Comparison of ENCODE assay signal across 25 cellular contexts in the genomic region with DNA sequence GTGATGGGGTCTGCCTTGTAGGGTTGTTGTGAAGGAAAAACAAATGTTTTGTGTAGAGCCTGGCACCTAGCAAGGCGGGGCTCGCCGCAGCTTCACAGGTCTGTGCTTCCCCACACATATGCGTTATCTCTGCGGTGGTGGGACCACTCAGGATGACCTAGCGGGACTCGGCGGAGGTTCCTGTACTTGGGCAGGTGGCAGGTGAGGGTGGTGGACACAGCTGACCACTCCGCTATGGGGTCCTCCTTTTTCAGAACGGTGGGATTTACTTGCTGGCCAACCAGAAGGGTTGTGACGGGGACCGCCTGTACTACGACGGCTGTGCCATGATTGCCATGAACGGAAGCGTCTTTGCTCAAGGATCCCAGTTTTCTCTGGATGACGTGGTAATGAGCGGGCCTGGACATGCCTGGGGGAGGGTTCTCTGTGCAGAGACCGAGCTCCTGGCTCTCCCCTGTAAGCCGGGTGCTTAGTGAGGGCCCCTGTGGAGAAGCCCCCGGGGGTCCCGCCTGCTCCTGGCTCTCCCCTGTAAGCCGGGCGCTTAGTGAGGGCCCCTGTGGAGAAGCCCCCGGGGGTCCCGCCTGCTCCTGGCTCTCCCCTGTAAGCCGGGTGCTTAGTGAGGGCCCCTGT. TPM values are rescaled to one million over a fixed set of nuclear protein-coding genes. Genes with fewer than 3 reads are reported as not detected.
"Had no signal": no experiment of that assay in that cellular context is flagged by ENCODE, and none has a peak within 500 bp of the region (broad histone marks: within the 10 kb centered on the region; RNA-seq: fewer than 3 reads in every experiment).

No MANE protein-coding gene starts in this region.

- H3K27me3 Mint-ChIP-seq: activated CD4-positive, alpha-beta memory T cell treated with anti-CD3 and anti-CD28 coated beads, Interleukin-2, amount 10 ng/mL, durations not matched to agents 7 days and 5 days; activated CD4-positive, alpha-beta T cell treated with anti-CD3 and anti-CD28 coated beads, Interleukin-2, amount 10 ng/mL, durations not matched to agents 7 days and 5 days; activated T-cell treated with anti-CD3 and anti-CD28 coated beads, Interleukin-2, amount 50 U/mL, for 24 hours; dendritic cell treated with granulocyte-macrophage colony-stimulating factor and Interleukin-4, amounts not matched to agents 40 ng/mL and 50 ng/mL, for 4 days; naive B cell; T-helper 17 cell had no signal

- ATAC-seq: foreskin keratinocyte, sciatic nerve, SK-N-SH treated with all-trans-retinoic acid at 6 μM for 48 hours, T-helper 17 cell had no signal

- H3K4me1 Mint-ChIP-seq: activated CD4-positive, alpha-beta memory T cell treated with anti-CD3 and anti-CD28 coated beads, Interleukin-2, amount 10 ng/mL, durations not matched to agents 7 days and 5 days; activated CD4-positive, alpha-beta T cell treated with anti-CD3 and anti-CD28 coated beads, Interleukin-2, amount 10 ng/mL, durations not matched to agents 7 days and 5 days; mesothelial cell of epicardium; naive B cell had no signal

- H3K4me3 ChIP-seq: esophagus muscularis mucosa, suprapubic skin, tibial artery had no signal

- H3K4me3 Mint-ChIP-seq: activated CD4-positive, alpha-beta memory T cell treated with anti-CD3 and anti-CD28 coated beads, Interleukin-2, amount 10 ng/mL, durations not matched to agents 7 days and 5 days; activated CD4-positive, alpha-beta T cell treated with anti-CD3 and anti-CD28 coated beads, Interleukin-2, amount 10 ng/mL, durations not matched to agents 7 days and 5 days; activated T-cell treated with anti-CD3 and anti-CD28 coated beads, Interleukin-2, amount 50 U/mL, for 24 hours; dendritic cell treated with granulocyte-macrophage colony-stimulating factor and Interleukin-4, amounts not matched to agents 40 ng/mL and 50 ng/mL, for 4 days; mesothelial cell of epicardium; naive B cell; neural crest cell; T-helper 17 cell had no signal

- H3K27ac ChIP-seq: esophagus muscularis mucosa, foreskin keratinocyte, suprapubic skin, tibial artery, WERI-Rb-1 had no signal

- H3K27ac Mint-ChIP-seq: activated CD4-positive, alpha-beta memory T cell treated with anti-CD3 and anti-CD28 coated beads, Interleukin-2, amount 10 ng/mL, durations not matched to agents 7 days and 5 days; activated CD4-positive, alpha-beta T cell treated with anti-CD3 and anti-CD28 coated beads, Interleukin-2, amount 10 ng/mL, durations not matched to agents 7 days and 5 days; activated T-cell treated with anti-CD3 and anti-CD28 coated beads, Interleukin-2, amount 50 U/mL, for 24 hours; dendritic cell treated with granulocyte-macrophage colony-stimulating factor and Interleukin-4, amounts not matched to agents 40 ng/mL and 50 ng/mL, for 4 days; mesothelial cell of epicardium; naive B cell; T-helper 17 cell had no signal

- H3K27me3 ChIP-seq: esophagus muscularis mucosa, foreskin keratinocyte, suprapubic skin, tibial artery had no signal

- H3K9me3 Mint-ChIP-seq: activated CD4-positive, alpha-beta memory T cell treated with anti-CD3 and anti-CD28 coated beads, Interleukin-2, amount 10 ng/mL, durations not matched to agents 7 days and 5 days; activated CD4-positive, alpha-beta T cell treated with anti-CD3 and anti-CD28 coated beads, Interleukin-2, amount 10 ng/mL, durations not matched to agents 7 days and 5 days; activated T-cell treated with anti-CD3 and anti-CD28 coated beads, Interleukin-2, amount 50 U/mL, for 24 hours; dendritic cell treated with granulocyte-macrophage colony-stimulating factor and Interleukin-4, amounts not matched to agents 40 ng/mL and 50 ng/mL, for 4 days; naive B cell; neural crest cell had no signal

- H3K4me1 ChIP-seq: esophagus muscularis mucosa, foreskin keratinocyte, suprapubic skin, tibial artery had no signal

- H3K9me3 ChIP-seq: esophagus muscularis mucosa, suprapubic skin, tibial artery had no signal

- DNase-seq: activated CD4-positive, alpha-beta memory T cell treated with anti-CD3 and anti-CD28 coated beads, Interleukin-2, amount 10 ng/mL, durations not matched to agents 7 days and 5 days; activated CD4-positive, alpha-beta T cell treated with anti-CD3 and anti-CD28 coated beads for 1 hour; activated CD4-positive, alpha-beta T cell treated with anti-CD3 and anti-CD28 coated beads, Interleukin-2, amount 10 ng/mL, durations not matched to agents 7 days and 5 days; activated CD8-positive, alpha-beta memory T cell treated with anti-CD3 and anti-CD28 coated beads, Interleukin-2, amount 50 U/mL, for 48 hours; activated gamma-delta T cell treated with Interleukin-2 at 50 U/mL for 16 hours; activated naive CD4-positive, alpha-beta T cell treated with anti-CD3 and anti-CD28 coated beads, Interleukin-2, amount 50 U/mL, for 16 hours; activated T-cell treated with anti-CD3 and anti-CD28 coated beads, Interleukin-2, amount 50 U/mL, for 24 hours; amniotic stem cell; central memory CD4-positive, alpha-beta T cell; foreskin keratinocyte; naive B cell; small intestine; stimulated activated CD4-positive, alpha-beta T cell treated with anti-CD3 and anti-CD28 coated beads, Interleukin-1b, Interleukin-23, amount 100 ng/mL, for 48 hours; stimulated activated naive CD4-positive, alpha-beta T cell; T-helper 17 cell; T1000; tibial artery; WERI-Rb-1 had no signal

RNA-seq across cellular contexts. Expression of a gene that starts 52.8 kb away (rescaled TPM):
- total RNA-seq: activated CD4-positive, alpha-beta memory T cell treated with anti-CD3 and anti-CD28 coated beads, Interleukin-2, amount 10 ng/mL, durations not matched to agents 7 days and 5 days; esophagus muscularis mucosa; foreskin keratinocyte; neural crest cell; T-helper 17 cell had no signal
